ENCODE assay signal across 22 cellular contexts in the genomic region with DNA sequence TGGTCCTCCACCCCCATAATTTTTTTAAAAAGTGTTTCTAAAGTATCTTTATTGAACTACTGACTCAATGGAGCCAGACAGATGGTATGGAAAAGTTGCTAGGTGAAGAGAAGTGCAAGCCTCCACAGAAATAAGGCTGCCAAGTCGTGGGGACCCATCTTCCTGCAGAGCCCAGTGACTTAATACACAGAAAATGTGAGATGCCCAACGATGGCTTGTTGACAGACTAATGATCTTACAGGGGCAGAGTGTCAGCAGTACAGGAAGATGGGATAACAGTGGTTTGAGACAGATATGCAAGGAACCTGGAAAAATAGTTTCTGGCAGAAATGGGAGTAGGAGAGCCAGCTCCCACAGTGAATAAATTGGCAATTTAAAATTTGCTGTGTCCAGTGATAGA. TPM values are rescaled to one million over a fixed set of nuclear protein-coding genes. Genes with fewer than 3 reads are reported as not detected.
DNase-seq lines count a peak whose midpoint lies in the region; ATAC-seq and TF ChIP-seq lines count a peak whose summit lies in the region.
"Had no signal": no experiment of that assay in that cellular context is flagged by ENCODE, and none has a peak within 500 bp of the region (broad histone marks: within the 10 kb centered on the region; RNA-seq: fewer than 3 reads in every experiment).

No MANE protein-coding gene starts in this region.

- peaks cover 76% of the 10 kb centered on the region for H3K36me3 Mint-ChIP-seq in stimulated activated naive CD8-positive, alpha-beta T cell treated with anti-CD3 and anti-CD28 coated beads, Interleukin-15, Interleukin-2, amounts not matched to agents 100 ng/mL and 50 ng/mL, for 24 hours (ENCODE audit: low read depth)
- peaks cover 9% of the 10 kb centered on the region for H3K36me3 Mint-ChIP-seq in T-helper 17 cell (ENCODE audit: low read depth)

- H2BK15ac ChIP-seq in mesenchymal stem cell (ENCODE audit: low read depth, poor library complexity, severe bottlenecking): no peak overlapping the region

- 34 to 38% methylated on average over 2 of the region's 2 CpGs for WGBS in esophagus squamous epithelium, 2 donors
- WGBS in trophoblast cell (ENCODE audit: extremely low coverage, insufficient coverage, insufficient read length): no CpG with 5 or more reads among the region's 2 CpGs
- 14% methylated on average over 2 of the region's 2 CpGs for WGBS in mesenchymal stem cell

- no peaks in the 10 kb centered on the region for H3K79me2 ChIP-seq in trophoblast cell (ENCODE audit: control insufficient read depth, insufficient read depth, low read length, poor library complexity)

- H4K91ac ChIP-seq in trophoblast cell (ENCODE audit: low read depth, low read length) (no peak overlapping the region), mesenchymal stem cell (ENCODE audit: low read length) (no peak overlapping the region)

- no peaks in the 10 kb centered on the region for H3K9me3 Mint-ChIP-seq in stimulated activated naive CD8-positive, alpha-beta T cell treated with anti-CD3 and anti-CD28 coated beads, Interleukin-15, Interleukin-2, amounts not matched to agents 100 ng/mL and 50 ng/mL, for 24 hours

- H4K8ac ChIP-seq in trophoblast cell (ENCODE audit: low read depth, low read length): no peak overlapping the region
- no peak overlapping the region for H4K8ac ChIP-seq in mesenchymal stem cell (ENCODE audit: low read length)

- no peak for DNase-seq in stimulated activated naive CD8-positive, alpha-beta T cell treated with anti-CD3 and anti-CD28 coated beads, Interleukin-15, Interleukin-2, amounts not matched to agents 100 U/mL and 50 U/mL, for 24 hours
- DNase-seq in T-helper 17 cell (no peak), dermis blood vessel endothelial cell (peak; percentile 57), esophagus squamous epithelium (lab: John Stamatoyannopoulos, UW) (no peak), trophoblast cell (no peak), mesenchymal stem cell (no peak)
- DNase-seq: activated CD4-positive, alpha-beta T cell treated with anti-CD3 and anti-CD28 coated beads for 1 hour; activated CD8-positive, alpha-beta memory T cell treated with anti-CD3 and anti-CD28 coated beads, Interleukin-2, amount 10 ng/mL, durations not matched to agents 7 days and 5 days; activated effector memory CD4-positive, alpha-beta T cell treated with anti-CD3 and anti-CD28 coated beads, Interleukin-2, amount 50 U/mL, for 16 hours; amygdala; DMS79; heart right ventricle; NCI-H1092; NCI-H2081; NCI-H446 treated with DMSO at 0.1 percent for 48 hours; OCI-M1; right lobe of liver had no signal

- H3K4ac ChIP-seq in trophoblast cell (ENCODE audit: low read depth, low read length) (no peak overlapping the region), mesenchymal stem cell (ENCODE audit: low read depth in 1 of 2, low read length in 2 of 2) (no peak overlapping the region)

- H4K12ac ChIP-seq in trophoblast cell (ENCODE audit: low read depth, low read length): no peak overlapping the region

- H3K9me3 ChIP-seq in T-helper 17 cell (ENCODE audit: control insufficient read depth, low read length, poor library complexity, severe bottlenecking) (no peaks in the 10 kb centered on the region), esophagus squamous epithelium (no peaks in the 10 kb centered on the region), trophoblast cell (ENCODE audit: insufficient read depth, low read depth, low read length) (no peaks in the 10 kb centered on the region), mesenchymal stem cell (ENCODE audit: control insufficient read depth, low read length) (no peaks in the 10 kb centered on the region)
- H3K9me3 ChIP-seq: heart right ventricle, right lobe of liver had no signal

- intact Hi-C loops in esophagus squamous epithelium (cut with DNase I): no loop called here

- no peak overlapping the region for H2BK120ac ChIP-seq in trophoblast cell (ENCODE audit: insufficient read depth, low read length, poor library complexity)
- H2BK120ac ChIP-seq in mesenchymal stem cell (ENCODE audit: low read depth, low read length): no peak overlapping the region

- H3K79me1 ChIP-seq in trophoblast cell (ENCODE audit: low read length) (no peaks in the 10 kb centered on the region), mesenchymal stem cell (replicated peaks; ENCODE audit: low read length, poor library complexity, severe bottlenecking) (peaks cover 10% of the 10 kb centered on the region)

- no peak overlapping the region for H3K4me3 ChIP-seq in esophagus squamous epithelium
- no peak overlapping the region for H3K4me3 ChIP-seq in trophoblast cell (ENCODE audit: low read depth, low read length)
- no peak overlapping the region for H3K4me3 ChIP-seq in mesenchymal stem cell (ENCODE audit: insufficient read depth in 1 of 2, low read depth in 1 of 2, low read length in 2 of 2)
- H3K4me3 ChIP-seq: cardiac muscle cell, GM12878, heart right ventricle, right lobe of liver had no signal

- ATAC-seq in stimulated activated naive CD8-positive, alpha-beta T cell treated with anti-CD3 and anti-CD28 coated beads, Interleukin-15, Interleukin-2, amounts not matched to agents 100 U/mL and 50 U/mL, for 24 hours: no peak
- no peak for ATAC-seq in T-helper 17 cell
- ATAC-seq: activated CD8-positive, alpha-beta memory T cell treated with anti-CD3 and anti-CD28 coated beads, Interleukin-2, amount 10 ng/mL, durations not matched to agents 7 days and 5 days; GM12878; heart right ventricle; right lobe of liver; Right ventricle myocardium inferior had no signal

- H2AK5ac ChIP-seq in trophoblast cell (ENCODE audit: low read length) (no peak overlapping the region), mesenchymal stem cell (ENCODE audit: low read length, severe bottlenecking) (no peak overlapping the region)

- H3K18ac ChIP-seq in trophoblast cell (ENCODE audit: low read length): no peak overlapping the region
- no peak overlapping the region for H3K18ac ChIP-seq in mesenchymal stem cell (ENCODE audit: low read depth in 1 of 2, low read length in 2 of 2)

- H3K4me3 Mint-ChIP-seq in stimulated activated naive CD8-positive, alpha-beta T cell treated with anti-CD3 and anti-CD28 coated beads, Interleukin-15, Interleukin-2, amounts not matched to agents 100 ng/mL and 50 ng/mL, for 24 hours: peak overlapping the region; percentile 41
- H3K4me3 Mint-ChIP-seq in T-helper 17 cell: peak overlapping the region; percentile 52
- H3K4me3 Mint-ChIP-seq: activated CD8-positive, alpha-beta memory T cell treated with anti-CD3 and anti-CD28 coated beads, Interleukin-2, amount 10 ng/mL, durations not matched to agents 7 days and 5 days had no signal

- no peak overlapping the region for H2BK5ac ChIP-seq in trophoblast cell (ENCODE audit: low read depth, low read length, poor library complexity)
- H2BK5ac ChIP-seq in mesenchymal stem cell (ENCODE audit: low read depth, low read length, poor library complexity, severe bottlenecking): no peak overlapping the region

- H3K9ac ChIP-seq in trophoblast cell (ENCODE audit: low read length): no peak overlapping the region
- H3K9ac ChIP-seq in mesenchymal stem cell (ENCODE audit: low read length): no peak overlapping the region
- H3K9ac ChIP-seq: parathyroid adenoma had no signal

- H3K4me1 ChIP-seq in esophagus squamous epithelium (peaks cover 0 to 30% (median 6%) of the 10 kb centered on the region in 3 donors), trophoblast cell (ENCODE audit: control insufficient read depth in 1 of 2, insufficient read depth in 2 of 2, low read length in 2 of 2) (peaks cover 3 to 7% of the 10 kb centered on the region in 2 experiments), mesenchymal stem cell (ENCODE audit: control insufficient read depth, insufficient read depth, low read depth, low read length) (peaks cover 4% of the 10 kb centered on the region)
- H3K4me1 ChIP-seq: right lobe of liver had no signal

- H3K27ac ChIP-seq in esophagus squamous epithelium: no peak overlapping the region
- H3K27ac ChIP-seq in trophoblast cell (ENCODE audit: low read depth, low read length): no peak overlapping the region
- H3K27ac ChIP-seq in mesenchymal stem cell (ENCODE audit: low read length, poor library complexity, severe bottlenecking): no peak overlapping the region
- H3K27ac ChIP-seq: cardiac muscle cell, parathyroid adenoma, right lobe of liver had no signal

- TF ChIP-seq POLR2A in esophagus squamous epithelium (IDR thresholded peaks at IDR 0.05): no peak

- H3K23ac ChIP-seq in trophoblast cell (ENCODE audit: low read length) (no peak overlapping the region), mesenchymal stem cell (ENCODE audit: low read length in 2 of 2) (no peak overlapping the region)

- no peak overlapping the region for H3K4me2 ChIP-seq in trophoblast cell (ENCODE audit: low read length)
- H3K4me2 ChIP-seq in mesenchymal stem cell (ENCODE audit: low read length, poor library complexity, severe bottlenecking): no peak overlapping the region

- H3K14ac ChIP-seq in trophoblast cell (ENCODE audit: low read length) (no peak overlapping the region), mesenchymal stem cell (ENCODE audit: low read length in 2 of 2) (no peak overlapping the region)

- H3K27me3 Mint-ChIP-seq in stimulated activated naive CD8-positive, alpha-beta T cell treated with anti-CD3 and anti-CD28 coated beads, Interleukin-15, Interleukin-2, amounts not matched to agents 100 ng/mL and 50 ng/mL, for 24 hours: no peaks in the 10 kb centered on the region
- no peaks in the 10 kb centered on the region for H3K27me3 Mint-ChIP-seq in T-helper 17 cell
- H3K27me3 Mint-ChIP-seq: activated CD8-positive, alpha-beta memory T cell treated with anti-CD3 and anti-CD28 coated beads, Interleukin-2, amount 10 ng/mL, durations not matched to agents 7 days and 5 days had no signal

- H3K36me3 ChIP-seq in esophagus squamous epithelium (no peaks in the 10 kb centered on the region), trophoblast cell (ENCODE audit: control insufficient read depth in 1 of 2, insufficient read depth in 2 of 2, low read length in 2 of 2) (peaks cover 0 to 2% of the 10 kb centered on the region in 2 experiments), mesenchymal stem cell (ENCODE audit: control insufficient read depth in 1 of 2, insufficient read depth in 2 of 2, low read depth in 1 of 2, low read length in 2 of 2) (peaks cover 4 to 13% of the 10 kb centered on the region in 2 experiments)
- H3K36me3 ChIP-seq: cardiac muscle cell, right lobe of liver had no signal

- H3K27ac Mint-ChIP-seq in stimulated activated naive CD8-positive, alpha-beta T cell treated with anti-CD3 and anti-CD28 coated beads, Interleukin-15, Interleukin-2, amounts not matched to agents 100 ng/mL and 50 ng/mL, for 24 hours: peak overlapping the region; percentile 81
- peak overlapping the region; percentile 92 for H3K27ac Mint-ChIP-seq in T-helper 17 cell
- H3K27ac Mint-ChIP-seq: activated CD8-positive, alpha-beta memory T cell treated with anti-CD3 and anti-CD28 coated beads, Interleukin-2, amount 10 ng/mL, durations not matched to agents 7 days and 5 days had no signal

- H2BK12ac ChIP-seq in trophoblast cell (ENCODE audit: low read length) (no peak overlapping the region), mesenchymal stem cell (ENCODE audit: low read length in 2 of 2) (no peak overlapping the region)

- no peak for TF ChIP-seq CTCF in esophagus squamous epithelium (IDR thresholded peaks at IDR 0.05)

- no peak overlapping the region for H2AFZ ChIP-seq in trophoblast cell (ENCODE audit: insufficient read depth, low read length, poor library complexity)
- H2AFZ ChIP-seq in mesenchymal stem cell (ENCODE audit: low read depth, low read length): no peak overlapping the region
- H2AFZ ChIP-seq: parathyroid adenoma had no signal

- peaks cover 100% of the 10 kb centered on the region for H3K4me1 Mint-ChIP-seq in stimulated activated naive CD8-positive, alpha-beta T cell treated with anti-CD3 and anti-CD28 coated beads, Interleukin-15, Interleukin-2, amounts not matched to agents 100 ng/mL and 50 ng/mL, for 24 hours (ENCODE audit: low read depth)
- H3K4me1 Mint-ChIP-seq in T-helper 17 cell: peaks cover 65% of the 10 kb centered on the region

- H3K27me3 ChIP-seq in esophagus squamous epithelium: no peaks in the 10 kb centered on the region
- H3K27me3 ChIP-seq in trophoblast cell (ENCODE audit: insufficient read depth, low read length): no peaks in the 10 kb centered on the region
- no peaks in the 10 kb centered on the region for H3K27me3 ChIP-seq in mesenchymal stem cell (ENCODE audit: control insufficient read depth in 1 of 2, insufficient read depth in 1 of 2, low read length in 2 of 2)
- H3K27me3 ChIP-seq: cardiac muscle cell, heart right ventricle, right lobe of liver had no signal

RNA-seq across cellular contexts. Expression of a gene that starts 43.2 kb away (rescaled TPM):
- total RNA-seq in T-helper 17 cell (100 to 1,000 TPM; 455 to 472 TPM), dermis blood vessel endothelial cell (146 and 150 TPM in 2 replicates), esophagus squamous epithelium (10 to 100 TPM; 11.8 to 54.6 (median 21.4) TPM)
- polyA plus RNA-seq in trophoblast cell (2013): 78.0 and 85.2 TPM in 2 replicates
- 44.0 TPM for polyA plus RNA-seq in mesenchymal stem cell (2013, experiment 1 of 2)
- polyA plus RNA-seq in mesenchymal stem cell (2013, experiment 2 of 2): 45.8 TPM
